13 cellular contexts compared by ENCODE assay signal in the genomic region with DNA sequence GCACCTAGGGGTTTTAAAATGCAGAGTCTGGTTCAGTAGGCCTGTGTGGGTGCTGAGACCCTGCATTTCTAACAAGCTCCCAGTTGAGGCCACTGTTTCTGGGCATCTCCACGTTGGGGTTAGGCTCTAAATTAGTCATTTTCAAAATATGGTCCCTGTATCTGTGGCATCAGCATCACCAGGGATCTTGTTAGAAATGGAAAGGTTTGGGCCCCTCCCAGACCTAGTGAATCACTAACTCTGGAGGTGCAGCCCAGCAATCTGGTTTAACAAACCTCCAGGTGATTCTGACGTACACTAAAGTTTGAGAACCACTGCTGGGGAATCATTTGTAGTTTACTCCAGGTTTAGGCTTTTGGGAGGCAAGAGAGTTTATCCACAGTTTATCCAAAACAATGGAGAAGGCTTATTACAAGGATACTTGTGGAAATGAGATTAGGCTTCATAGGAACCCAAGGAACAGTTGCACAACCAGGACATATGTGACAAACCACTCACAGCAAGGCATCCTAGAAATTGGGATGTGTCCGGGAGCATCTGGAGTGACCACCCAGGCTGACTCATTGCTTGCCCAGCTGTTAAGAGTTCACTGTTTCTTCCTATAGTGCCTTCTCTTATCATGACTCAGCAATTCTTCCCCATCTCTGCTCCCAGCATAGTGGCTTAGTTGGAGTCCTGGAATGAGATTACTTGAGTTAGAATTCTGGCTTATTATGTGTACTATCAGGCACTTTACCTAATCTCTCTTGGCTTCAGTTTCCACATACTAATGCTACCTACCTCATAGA.
DNase-seq lines count a peak whose midpoint lies in the region; ATAC-seq, FAIRE-seq and TF ChIP-seq lines count a peak whose summit lies in the region.
"Had no signal": no experiment of that assay in that cellular context is flagged by ENCODE, and none has a peak within 500 bp of the region (broad histone marks: within the 10 kb centered on the region; RNA-seq: fewer than 3 reads in every experiment).

No MANE protein-coding gene starts in this region.

- H3K9ac ChIP-seq in IMR-90 (ENCODE audit: low read depth, low read length), result no peak overlapping the region
- no peak overlapping the region for H3K9ac ChIP-seq in K562 (ENCODE audit: insufficient read depth in 1 of 2, low read depth in 2 of 2, low read length in 2 of 2)

- no peak overlapping the region for H3K56ac ChIP-seq in IMR-90 (ENCODE audit: extremely low read depth, insufficient read depth, low read length)

- H3K9me1 ChIP-seq in IMR-90 (ENCODE audit: insufficient read depth, low read length) (no peaks in the 10 kb centered on the region), K562 (ENCODE audit: control insufficient read depth, insufficient read depth, low read length) (no peaks in the 10 kb centered on the region)

- in situ Hi-C loops in IMR-90 (cut with MboI; ENCODE audit: low sequenced_read_pairs) (loop anchor here (5.0 kb wide), 1 partner anchor 74 kb away; no protein-coding TSS in a partner anchor), K562 (cut with MboI) (no loop called here)

- H3K79me1 ChIP-seq in IMR-90 (ENCODE audit: low read depth in 1 of 2, low read length in 2 of 2), result no peaks in the 10 kb centered on the region

- no peak overlapping the region for H3K27ac Mint-ChIP-seq in natural killer cell treated with Interleukin-12 subunit alpha and Interleukin-12 subunit beta and Interleukin-15 and Interleukin-18, amount 100 ng/mL, for 72 hours
- H3K27ac Mint-ChIP-seq: B cell, IgD-negative memory B cell had no signal

- H4K20me1 ChIP-seq in IMR-90 (ENCODE audit: insufficient read depth, low read length) (no peaks in the 10 kb centered on the region), K562 (replicated peaks; ENCODE audit: control insufficient read depth, insufficient read depth, low read length) (no peaks in the 10 kb centered on the region), hepatocyte (ENCODE audit: insufficient read depth, poor library complexity, severe bottlenecking) (no peaks in the 10 kb centered on the region)

- H3K27me3 Mint-ChIP-seq in natural killer cell treated with Interleukin-12 subunit alpha and Interleukin-12 subunit beta and Interleukin-15 and Interleukin-18, amount 100 ng/mL, for 72 hours, result peaks cover 14 to 15% of the 10 kb centered on the region in 2 donors
- H3K27me3 Mint-ChIP-seq: IgD-negative memory B cell had no signal

- H3K14ac ChIP-seq in IMR-90 (replicated peaks; ENCODE audit: low read depth, low read length), result no peak overlapping the region

- TF ChIP-seq EP300 in K562 (IDR thresholded peaks at IDR 0.05; ENCODE audit: low read length), result no peak

- H2BK15ac ChIP-seq in IMR-90 (ENCODE audit: low read depth, low read length), result peak overlapping the region; percentile 31; the same call in 1 of the 3 replicates

- no peaks in the 10 kb centered on the region for H3K9me2 ChIP-seq in hepatocyte (replicated peaks; ENCODE audit: insufficient read depth)

- no peak overlapping the region for H4K5ac ChIP-seq in IMR-90 (ENCODE audit: low read depth, low read length)

- no peak overlapping the region; the same call in 1 of the 2 replicates for H4K91ac ChIP-seq in IMR-90 (ENCODE audit: insufficient read depth, low read depth, low read length)

- peak overlapping the region in 1 of 2 experiments; percentile 75; a peak in 2 of 4 replicates for H4K8ac ChIP-seq in IMR-90 (ENCODE audit: low read depth in 2 of 2, low read length in 2 of 2)

- H3K4me1 ChIP-seq in ACC112 (ENCODE audit: control insufficient read depth, insufficient read depth, low read length, unreplicated experiment), result peaks cover 16% of the 10 kb centered on the region
- peaks cover 7% of the 10 kb centered on the region for H3K4me1 ChIP-seq in IMR-90 (ENCODE audit: control insufficient read depth, insufficient read depth, low read length)
- H3K4me1 ChIP-seq in K562 (replicated peaks in 1 of 2; ENCODE audit: control insufficient read depth in 2 of 2, insufficient read depth in 2 of 2, low read length in 2 of 2), result no peaks in the 10 kb centered on the region
- no peaks in the 10 kb centered on the region for H3K4me1 ChIP-seq in hepatocyte (ENCODE audit: insufficient read depth)
- no peaks in the 10 kb centered on the region for H3K4me1 ChIP-seq in ascending aorta

- H3K4me3 Mint-ChIP-seq in natural killer cell treated with Interleukin-12 subunit alpha and Interleukin-12 subunit beta and Interleukin-15 and Interleukin-18, amount 100 ng/mL, for 72 hours, result no peak overlapping the region
- H3K4me3 Mint-ChIP-seq: B cell, IgD-negative memory B cell had no signal

- WGBS in IMR-90 (ENCODE audit: extremely low coverage in 2 of 2, insufficient read length in 1 of 2), 2 experiments, result no CpG with 5 or more reads among the region's 3 CpGs
- WGBS in K562 (ENCODE audit: insufficient coverage, low coverage, missing lambda C conversion rate), result 0% methylated on average over 3 of the region's 3 CpGs
- WGBS in hepatocyte (ENCODE audit: low lambda C conversion rate, missing lambda C conversion rate), result 63% methylated on average over 3 of the region's 3 CpGs

- H3K9me3 Mint-ChIP-seq in natural killer cell treated with Interleukin-12 subunit alpha and Interleukin-12 subunit beta and Interleukin-15 and Interleukin-18, amount 100 ng/mL, for 72 hours, result no peaks in the 10 kb centered on the region

- H3K27me3 ChIP-seq in ACC112 (ENCODE audit: insufficient read depth, low read length), result no peaks in the 10 kb centered on the region
- H3K27me3 ChIP-seq in IMR-90 (ENCODE audit: control insufficient read depth, insufficient read depth, low read length), result no peaks in the 10 kb centered on the region
- no peaks in the 10 kb centered on the region for H3K27me3 ChIP-seq in K562 (ENCODE audit: control insufficient read depth in 2 of 2, insufficient read depth in 2 of 2, low read length in 2 of 2)
- no peaks in the 10 kb centered on the region for H3K27me3 ChIP-seq in hepatocyte
- no peaks in the 10 kb centered on the region for H3K27me3 ChIP-seq in ascending aorta

- no TSS peak for BruUV-seq in IMR-90 (replicated peaks; lab: Mats Ljungman, UMichigan)
- no TSS peak for BruUV-seq in K562 (replicated peaks; lab: Mats Ljungman, UMichigan)

- H2BK20ac ChIP-seq in IMR-90 (ENCODE audit: low read depth, low read length), result peak overlapping the region; percentile 69

- H3K18ac ChIP-seq in IMR-90 (ENCODE audit: low read depth, low read length), result peak overlapping the region; percentile 54

- H3K36me3 ChIP-seq in ACC112 (ENCODE audit: insufficient read depth, low read length) (no peaks in the 10 kb centered on the region), IMR-90 (ENCODE audit: control insufficient read depth, insufficient read depth, low read length) (no peaks in the 10 kb centered on the region), K562 (ENCODE audit: control insufficient read depth, insufficient read depth, low read length) (no peaks in the 10 kb centered on the region), hepatocyte (replicated peaks; ENCODE audit: insufficient read depth, low read depth) (no peaks in the 10 kb centered on the region), ascending aorta (no peaks in the 10 kb centered on the region)
- H3K36me3 ChIP-seq: thoracic aorta had no signal

- H2BK5ac ChIP-seq in IMR-90 (ENCODE audit: low read depth, low read length, poor library complexity, severe bottlenecking), result peak overlapping the region; percentile 61

- H2AK9ac ChIP-seq in IMR-90 (replicated peaks; ENCODE audit: low read depth, low read length, poor library complexity), result no peak overlapping the region

- intact Hi-C loops in IMR-90 (cut with micrococcal nuclease), result no loop called here
- intact Hi-C loops in K562 (cut with micrococcal nuclease), result no loop called here
- intact Hi-C loops in ascending aorta (cut with DNase I), result no loop called here

- peak overlapping the region; percentile 80 for H2BK120ac ChIP-seq in IMR-90 (ENCODE audit: low read depth, low read length)

- 0 out of 2 replicates have a peak overlapping the region, but pooled peaks have one; percentile 16 for H3K4ac ChIP-seq in IMR-90 (ENCODE audit: low read depth, low read length)

- H3K9me3 ChIP-seq in IMR-90 (ENCODE audit: control insufficient read depth, insufficient read depth, low read length) (no peaks in the 10 kb centered on the region), K562 (replicated peaks; ENCODE audit: control insufficient read depth, insufficient read depth, low read depth, low read length) (no peaks in the 10 kb centered on the region), hepatocyte (ENCODE audit: low read depth) (no peaks in the 10 kb centered on the region), ascending aorta (no peaks in the 10 kb centered on the region)
- H3K9me3 ChIP-seq: thoracic aorta had no signal

- POLR2A ChIA-PET in IMR-90 (lab: Charles Lee; ENCODE audit: unreplicated experiment) (no interaction called here), K562 (lab: Yijun Ruan, JAX) (no interaction called here)

- no peak overlapping the region for H2AK5ac ChIP-seq in IMR-90 (ENCODE audit: low read depth, low read length)

- H3K23ac ChIP-seq in IMR-90 (ENCODE audit: low read depth, low read length), result no peak overlapping the region

- H3K4me2 ChIP-seq in IMR-90 (ENCODE audit: low read depth, low read length) (no peak overlapping the region), K562 (ENCODE audit: insufficient read depth, low read length) (no peak overlapping the region), hepatocyte (no peak overlapping the region)

- ATAC-seq in IMR-90 (ENCODE audit: low read depth) (peak; percentile 93), K562 (no peak)
- no peak for ATAC-seq in natural killer cell treated with Interleukin-12 subunit alpha and Interleukin-12 subunit beta and Interleukin-15 and Interleukin-18, amount 100 ng/mL, for 72 hours

- dilution Hi-C loops in IMR-90 (cut with HindIII; ENCODE audit: low sequenced_read_pairs, unreplicated experiment), result no loop called here

- no peaks in the 10 kb centered on the region for H3K4me1 Mint-ChIP-seq in natural killer cell treated with Interleukin-12 subunit alpha and Interleukin-12 subunit beta and Interleukin-15 and Interleukin-18, amount 100 ng/mL, for 72 hours (ENCODE audit: low read depth in 2 of 2)
- H3K4me1 Mint-ChIP-seq: B cell had no signal

- no peak for FAIRE-seq in K562 (lab: Jason Lieb, UNC)

- TF ChIP-seq RAD21 in IMR-90 (IDR thresholded peaks at IDR 0.05; ENCODE audit: low read length) (no peak), K562 (CRISPR knock-in tag; conservative IDR thresholded peaks at IDR 0.05 in 1 of 2, IDR thresholded peaks at IDR 0.05 in 1 of 2) (no peak)

- H2AFZ ChIP-seq in ACC112 (ENCODE audit: low read length, unreplicated experiment) (peak overlapping the region; percentile 53), IMR-90 (replicated peaks; ENCODE audit: low read length, poor library complexity) (no peak overlapping the region), K562 (ENCODE audit: low read depth, low read length) (no peak overlapping the region), hepatocyte (no peak overlapping the region)

- CTCF ChIA-PET in IMR-90 (lab: Yijun Ruan, JAX), result interaction anchor here (0.6 kb wide), 1 partner anchor 28 kb away, joined by 4 read pairs; no protein-coding TSS in a partner anchor
- CTCF ChIA-PET in K562 (lab: Yijun Ruan, JAX; ENCODE audit: low intra/inter-chr PET ratio), result no interaction called here

- DNase-seq in IMR-90 (peak; percentile 92), K562 (ENCODE audit: extremely low read depth in 1 of 4, low spot score in 3 of 4) (peak in 2 of 4 experiments; percentile 5 to 7), hepatocyte (ENCODE audit: low spot score) (peak; percentile 46), nucleus accumbens (lab: John Stamatoyannopoulos, UW) (no peak), NCI-H146 (lab: John Stamatoyannopoulos, UW) (no peak), ascending aorta (ENCODE audit: low spot score in 2 of 2) (no peak)
- DNase-seq in natural killer cell treated with Interleukin-12 subunit alpha and Interleukin-12 subunit beta and Interleukin-15 and Interleukin-18, amount 100 ng/mL, for 72 hours (ENCODE audit: low spot score), result no peak
- DNase-seq: activated CD4-positive, CD25-positive, alpha-beta regulatory T cell treated with anti-CD3 and anti-CD28 coated beads, Interleukin-2, amount 50 U/mL, for 72 hours; occipital lobe had no signal

- peak overlapping the region; percentile 81 for H3K27ac ChIP-seq in ACC112 (ENCODE audit: low read depth, low read length)
- H3K27ac ChIP-seq in IMR-90 (ENCODE audit: insufficient read depth, low read length), result no peak overlapping the region; the same call in 1 of the 2 replicates
- H3K27ac ChIP-seq in K562 (ENCODE audit: extremely low read depth, low read depth, low read length), result no peak overlapping the region
- peak overlapping the region; percentile 55 for H3K27ac ChIP-seq in hepatocyte
- H3K27ac ChIP-seq in ascending aorta, result no peak overlapping the region
- H3K27ac ChIP-seq: thoracic aorta had no signal

- H3K79me2 ChIP-seq in ACC112 (ENCODE audit: control insufficient read depth, insufficient read depth, low read length, unreplicated experiment) (no peaks in the 10 kb centered on the region), K562 (ENCODE audit: control insufficient read depth, insufficient read depth, low read length) (no peaks in the 10 kb centered on the region), hepatocyte (no peaks in the 10 kb centered on the region)

- TF ChIP-seq POLR2A in IMR-90 (IDR thresholded peaks at IDR 0.05; ENCODE audit: low read depth, low read length) (no peak), K562 (conservative IDR thresholded peaks at IDR 0.05) (no peak)

- no peaks in the 10 kb centered on the region for H3K36me3 Mint-ChIP-seq in natural killer cell treated with Interleukin-12 subunit alpha and Interleukin-12 subunit beta and Interleukin-15 and Interleukin-18, amount 100 ng/mL, for 72 hours
- H3K36me3 Mint-ChIP-seq: IgD-negative memory B cell had no signal

- TF ChIP-seq CTCF in IMR-90 (conservative IDR thresholded peaks at IDR 0.05; ENCODE audit: low read depth, low read length), result 0 out of 2 replicates have a peak, but pooled peaks have one; percentile 1
- TF ChIP-seq CTCF in K562 (IDR thresholded peaks at IDR 0.05 in 2 of 3, conservative IDR thresholded peaks at IDR 0.05 in 1 of 3; ENCODE audit: insufficient read depth in 2 of 3, low read depth in 1 of 3, low read length in 3 of 3), result no peak
- no peak for TF ChIP-seq CTCF in hepatocyte (IDR thresholded peaks at IDR 0.05; ENCODE audit: poor library complexity)
- no peak for TF ChIP-seq CTCF in ascending aorta (IDR thresholded peaks at IDR 0.05)

- H3K4me3 ChIP-seq in ACC112 (ENCODE audit: low read depth, low read length) (peak overlapping the region; percentile 9; the same call in 1 of the 2 replicates), IMR-90 (ENCODE audit: insufficient read depth, low read depth, low read length) (no peak overlapping the region), K562 (no peak overlapping the region), hepatocyte (no peak overlapping the region), ascending aorta (no peak overlapping the region)
- H3K4me3 ChIP-seq: thoracic aorta had no signal

Comparison
In these comparisons a context has a peak if more than half of its experiments do, and no peak if none do; other contexts are left out.
1. H3K27ac ChIP-seq: peak in ACC112 (single experiment) and hepatocyte (single experiment); none in IMR-90 (single experiment), K562 (single experiment) and ascending aorta (0 of 2).
2. DNase-seq: peak in IMR-90 (single experiment) and hepatocyte (single experiment); none in natural killer cell treated with Interleukin-12 subunit alpha and Interleukin-12 subunit beta and Interleukin-15 and Interleukin-18, amount 100 ng/mL, for 72 hours (single experiment), nucleus accumbens (0 of 56), NCI-H146 (single experiment) and ascending aorta (0 of 2).